ENCODE assay signal across 9 cellular contexts in the genomic region with DNA sequence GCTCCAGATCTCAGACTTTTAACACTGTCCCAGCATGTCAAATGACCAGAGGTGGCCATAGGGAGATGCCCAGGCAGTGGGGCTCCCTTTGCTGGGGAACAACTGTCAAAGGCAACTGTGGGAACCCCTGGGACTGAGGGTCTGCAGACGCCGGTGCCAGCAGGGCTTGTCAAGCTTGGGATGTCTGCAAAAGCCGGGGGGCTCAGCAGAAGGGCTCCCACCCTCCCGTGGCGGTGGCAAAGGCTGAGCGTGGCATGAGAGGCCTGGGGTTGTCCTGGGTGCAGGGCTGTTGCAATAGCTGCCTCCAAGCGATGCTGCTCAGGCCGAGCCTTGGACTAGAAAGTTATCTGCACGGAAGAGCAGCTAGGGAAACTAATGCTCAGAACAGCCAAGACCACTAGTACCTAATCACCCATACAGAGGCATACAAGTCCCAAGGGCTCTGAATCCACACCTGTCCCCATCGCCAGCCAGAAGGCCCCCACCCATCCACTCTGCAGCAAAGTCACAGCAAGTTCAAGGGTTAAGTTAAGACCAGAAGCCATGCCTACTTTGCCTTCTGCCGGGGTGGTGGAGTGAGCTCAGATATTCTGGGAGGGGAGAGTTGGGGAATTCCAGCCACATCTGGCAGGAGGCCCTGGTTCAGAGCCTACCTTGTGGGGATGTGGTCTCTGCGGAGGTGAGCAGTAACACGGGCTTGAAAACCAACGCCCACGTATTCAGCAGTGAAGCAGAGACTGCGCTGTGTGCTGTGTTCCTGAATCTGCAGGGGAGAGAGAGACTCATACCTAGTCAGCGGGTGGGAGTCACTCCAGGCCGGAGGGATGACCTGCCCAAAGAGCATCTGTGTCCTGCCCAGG. TPM values are rescaled to one million over a fixed set of nuclear protein-coding genes. Genes with fewer than 3 reads are reported as not detected.
DNase-seq lines count a peak whose midpoint lies in the region; ATAC-seq, FAIRE-seq and TF ChIP-seq lines count a peak whose summit lies in the region.
"Had no signal": no experiment of that assay in that cellular context is flagged by ENCODE, and none has a peak within 500 bp of the region (broad histone marks: within the 10 kb centered on the region; RNA-seq: fewer than 3 reads in every experiment).

No MANE protein-coding gene starts in this region.

- ATAC-seq in GM18498 (IDR thresholded peaks at IDR 0.05; ENCODE audit: unreplicated experiment) (peak; percentile 42), GM21360 (IDR thresholded peaks at IDR 0.05; ENCODE audit: unreplicated experiment) (peak; percentile 39), HG03469 (IDR thresholded peaks at IDR 0.05; ENCODE audit: unreplicated experiment) (peak; percentile 34), psoas muscle (no peak)

- WGBS in psoas muscle, 3 donors: 67 to 72% (median 71%) methylated on average over 15 to 18 of the region's 18 CpGs

- H3K27me3 ChIP-seq in right atrium auricular region (no peaks in the 10 kb centered on the region), psoas muscle (ENCODE audit: insufficient read depth in 3 of 3, low read length in 2 of 3) (no peaks in the 10 kb centered on the region)

- intact Hi-C loops in psoas muscle (cut with DNase I): no loop called here

- no peaks in the 10 kb centered on the region for H3K9me3 ChIP-seq in right atrium auricular region
- no peaks in the 10 kb centered on the region for H3K9me3 ChIP-seq in psoas muscle

- H3K4me1 ChIP-seq in right atrium auricular region (peaks cover 0 to 18% of the 10 kb centered on the region in 2 donors), psoas muscle (peaks cover 30% of the 10 kb centered on the region)

- DNase-seq in glomerular visceral epithelial cell (ENCODE audit: extremely low spot score) (peak; percentile 40), right atrium auricular region (ENCODE audit: low spot score) (no peak), HuH-7.5 (ENCODE audit: low spot score) (no peak), HTR-8/SVneo (ENCODE audit: insufficient read length, low spot score) (no peak), psoas muscle (no peak)
- DNase-seq: NCI-H2081 had no signal

- H3K27ac ChIP-seq in right atrium auricular region (no peak overlapping the region), psoas muscle (no peak overlapping the region)

- FAIRE-seq in HTR-8/SVneo (lab: Jason Lieb, UNC): no peak

- no peak for TF ChIP-seq CTCF in right atrium auricular region (IDR thresholded peaks at IDR 0.05)
- TF ChIP-seq CTCF in psoas muscle (IDR thresholded peaks at IDR 0.05): no peak

- no peaks in the 10 kb centered on the region for H3K36me3 ChIP-seq in right atrium auricular region
- no peaks in the 10 kb centered on the region for H3K36me3 ChIP-seq in psoas muscle (ENCODE audit: insufficient read depth in 1 of 2, low read depth in 1 of 2)

- H3K4me3 ChIP-seq in right atrium auricular region: no peak overlapping the region
- H3K4me3 ChIP-seq in psoas muscle: no peak overlapping the region

RNA-seq across cellular contexts. Expression of a gene that starts 4.6 kb away (rescaled TPM):
- total RNA-seq in right atrium auricular region (1 to 10 TPM; 1.3 to 2.6 TPM), psoas muscle (10 to 100 TPM; 26.2 to 36.3 (median 29.0) TPM)
- polyA plus RNA-seq in psoas muscle: 10 to 100 TPM; 13.1 to 27.3 (median 18.6) TPM

Comparison
In these comparisons a context has a peak if more than half of its experiments do, and no peak if none do; other contexts are left out.
1. ATAC-seq: peak in GM18498 (single experiment), GM21360 (single experiment) and HG03469 (single experiment); none in psoas muscle (0 of 4).
2. RNA of a gene that starts 4.6 kb away (total RNA-seq): 26.2 to 36.3 TPM in psoas muscle; 1.3 to 2.6 TPM in right atrium auricular region; every median in the first group is over 4 times any median in the second.